17 cellular contexts compared by ENCODE assay signal in the genomic region with DNA sequence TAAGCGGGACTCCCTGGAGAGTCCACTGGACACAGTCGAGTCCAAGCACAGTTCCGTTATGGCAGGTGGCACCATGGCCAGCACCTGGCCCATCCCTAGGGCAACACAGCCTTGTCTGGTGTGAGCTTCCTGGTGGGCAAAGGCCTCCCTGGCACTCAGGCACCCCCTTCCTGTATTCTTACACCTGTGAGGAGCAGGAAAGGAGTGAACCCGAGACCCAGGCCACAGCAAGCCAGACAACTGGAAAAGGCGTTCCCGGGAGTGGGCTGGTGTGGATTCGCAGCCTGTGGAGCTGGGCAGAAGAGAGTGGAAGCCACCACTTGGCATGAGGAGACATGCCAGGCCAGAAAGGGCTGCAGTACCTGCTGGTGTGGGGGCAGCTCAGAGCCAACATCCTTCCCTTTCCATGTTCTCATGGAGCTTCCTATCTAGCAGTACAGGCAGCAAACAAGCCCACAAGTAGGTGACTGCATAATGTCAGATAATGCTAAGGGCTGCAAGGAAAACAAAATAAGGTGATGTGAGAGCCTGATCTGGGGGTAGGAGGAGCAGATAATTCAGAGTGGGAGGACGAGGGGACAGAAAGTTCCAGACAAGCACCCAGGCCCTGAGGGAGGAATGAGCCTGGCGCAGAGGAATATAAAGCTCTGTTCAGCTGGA.
DNase-seq lines count a peak whose midpoint lies in the region; TF ChIP-seq lines count a peak whose summit lies in the region.
"Had no signal": no experiment of that assay in that cellular context is flagged by ENCODE, and none has a peak within 500 bp of the region (broad histone marks: within the 10 kb centered on the region; RNA-seq: fewer than 3 reads in every experiment).

No MANE protein-coding gene starts in this region.

- peaks cover 14% of the 10 kb centered on the region for H3K4me1 Mint-ChIP-seq in activated naive CD4-positive, alpha-beta T cell treated with anti-CD3 and anti-CD28 coated beads for 36 hours (ENCODE audit: low read depth)

- CTCF ChIA-PET in activated naive CD4-positive, alpha-beta T cell treated with anti-CD3 and anti-CD28 coated beads for 36 hours (lab: Charles Lee), result no interaction called here

- intact Hi-C loops in activated naive CD4-positive, alpha-beta T cell treated with anti-CD3 and anti-CD28 coated beads for 36 hours (cut with micrococcal nuclease), result no loop called here
- intact Hi-C loops in prostate gland (cut with DNase I), result no loop called here

- no peak overlapping the region for H3K9ac ChIP-seq in stomach smooth muscle (ENCODE audit: low read length in 2 of 2)

- H3K9me3 ChIP-seq in KOPT-K1 (ENCODE audit: insufficient read depth, low read length, poor library complexity, severe bottlenecking) (no peaks in the 10 kb centered on the region), stomach smooth muscle (ENCODE audit: control insufficient read depth in 2 of 2, low read length in 2 of 2) (peaks cover 0 to 3% of the 10 kb centered on the region in 2 donors), prostate gland (no peaks in the 10 kb centered on the region)
- H3K9me3 ChIP-seq: left lung, neutrophil, thyroid gland had no signal

- no peaks in the 10 kb centered on the region for H3K9me3 Mint-ChIP-seq in activated naive CD4-positive, alpha-beta T cell treated with anti-CD3 and anti-CD28 coated beads for 36 hours

- peaks cover 25% of the 10 kb centered on the region for H3K4me1 ChIP-seq in stomach smooth muscle (ENCODE audit: control insufficient read depth, insufficient read depth, low read length)
- H3K4me1 ChIP-seq in prostate gland (replicated peaks), result no peaks in the 10 kb centered on the region
- H3K4me1 ChIP-seq: left lung, thyroid gland had no signal

- no peak for DNase-seq in activated naive CD4-positive, alpha-beta T cell treated with anti-CD3 and anti-CD28 coated beads for 36 hours
- DNase-seq in activated naive CD4-positive, alpha-beta T cell treated with anti-CD3 and anti-CD28 coated beads, Interleukin-2, amount 50 U/mL, for 16 hours, result no peak
- DNase-seq in iPS-NIHi11 (ENCODE audit: low spot score) (no peak), NCI-H1048 (lab: John Stamatoyannopoulos, UW) (no peak), prostate gland (ENCODE audit: low spot score) (no peak)
- DNase-seq: cerebellar nuclear complex; effector CD8-positive, alpha-beta T cell; left lung; midbrain; NCI-H2029; NCI-H446 had no signal

- H3K27me3 ChIP-seq in stomach smooth muscle (ENCODE audit: control insufficient read depth in 1 of 2, insufficient read depth in 2 of 2, low read length in 2 of 2), result no peaks in the 10 kb centered on the region
- no peaks in the 10 kb centered on the region for H3K27me3 ChIP-seq in prostate gland (replicated peaks; ENCODE audit: insufficient read depth)
- H3K27me3 ChIP-seq: left lung, neutrophil, thyroid gland had no signal

- no peak for TF ChIP-seq CTCF in prostate gland (IDR thresholded peaks at IDR 0.05)

- peaks cover 12% of the 10 kb centered on the region for H3K27me3 Mint-ChIP-seq in activated naive CD4-positive, alpha-beta T cell treated with anti-CD3 and anti-CD28 coated beads for 36 hours (ENCODE audit: low read depth)

- H3K4me3 ChIP-seq in stomach smooth muscle (ENCODE audit: low read length in 2 of 2), result no peak overlapping the region
- H3K4me3 ChIP-seq in prostate gland, result no peak overlapping the region
- H3K4me3 ChIP-seq: left lung, thyroid gland had no signal

- no peak overlapping the region for H3K4me3 Mint-ChIP-seq in activated naive CD4-positive, alpha-beta T cell treated with anti-CD3 and anti-CD28 coated beads for 36 hours

- peak overlapping the region; percentile 20 for H3K27ac Mint-ChIP-seq in activated naive CD4-positive, alpha-beta T cell treated with anti-CD3 and anti-CD28 coated beads for 36 hours
- H3K27ac Mint-ChIP-seq: activated T-helper 2 cell treated with anti-CD3 and anti-CD28 coated beads, Interferon-gamma antibody, Interleukin-2, Interleukin-4, amounts not matched to agents 10 μg/mL and 5 μg/mL and 100 μg/mL, durations not matched to agents 14 hours and 24 hours and 36 hours had no signal

- 92% methylated on average over 9 of the region's 9 CpGs for WGBS in prostate gland

- no peaks in the 10 kb centered on the region for H3K36me3 Mint-ChIP-seq in activated naive CD4-positive, alpha-beta T cell treated with anti-CD3 and anti-CD28 coated beads for 36 hours (ENCODE audit: low read depth)

- TF ChIP-seq POLR2A in prostate gland (IDR thresholded peaks at IDR 0.05), result no peak

- H3K27ac ChIP-seq in KOPT-K1 (ENCODE audit: low read depth, low read length, poor library complexity, severe bottlenecking) (peak overlapping the region; percentile 58), cingulate gyrus (ENCODE audit: low read depth, low read length) (peak overlapping the region; percentile 31), stomach smooth muscle (ENCODE audit: low read length) (peak overlapping the region; percentile 71), prostate gland (no peak overlapping the region)
- H3K27ac ChIP-seq: left lung, neutrophil, thyroid gland had no signal

- H3K36me3 ChIP-seq in KOPT-K1 (ENCODE audit: insufficient read depth, low read length), result no peaks in the 10 kb centered on the region
- H3K36me3 ChIP-seq in stomach smooth muscle (ENCODE audit: control insufficient read depth in 2 of 2, insufficient read depth in 2 of 2, low read length in 2 of 2), result peaks cover 0 to 14% of the 10 kb centered on the region in 2 donors
- H3K36me3 ChIP-seq in prostate gland, result no peaks in the 10 kb centered on the region
- H3K36me3 ChIP-seq: left lung, neutrophil, thyroid gland had no signal

Comparison
In these comparisons a context has a peak if more than half of its experiments do, and no peak if none do; other contexts are left out.
1. H3K27ac ChIP-seq: peak in KOPT-K1 (single experiment), cingulate gyrus (single experiment) and stomach smooth muscle (single experiment); none in prostate gland (0 of 2).